In the genomic region with DNA sequence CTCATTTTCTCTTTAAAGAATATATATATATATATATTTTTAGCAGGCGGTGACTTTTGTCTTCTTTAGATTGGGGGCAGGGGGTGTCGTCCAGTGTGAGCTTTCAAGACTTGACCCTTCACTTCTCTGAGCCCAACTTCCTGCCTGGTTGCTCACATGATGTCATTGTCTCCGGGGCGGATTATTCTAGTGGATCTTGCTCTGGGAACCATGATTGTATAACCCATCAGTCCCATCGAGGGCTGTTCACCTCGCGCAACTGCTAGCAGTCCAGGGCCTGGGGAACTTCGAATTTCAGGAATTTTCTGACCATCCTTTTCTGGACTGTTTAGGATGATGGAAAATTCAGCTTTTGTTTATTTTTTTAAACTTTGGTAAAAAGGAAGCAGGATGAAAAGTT, we compare ENCODE assay signal across 8 cellular contexts. TPM values are rescaled to one million over a fixed set of nuclear protein-coding genes. Genes with fewer than 3 reads are reported as not detected.
A peak's percentile ranks its signal among the peaks of the same experiment; 100 is the strongest.
DNase-seq lines count a peak whose midpoint lies in the region; ATAC-seq, FAIRE-seq and TF ChIP-seq lines count a peak whose summit lies in the region.

No MANE protein-coding gene starts in this region.

- no peak for TF ChIP-seq CTCF in breast epithelium (IDR thresholded peaks at IDR 0.05)

- peak overlapping the region; percentile 92 to 98 (median 96) for H3K4me3 Mint-ChIP-seq in immature natural killer cell

- H3K27me3 Mint-ChIP-seq in immature natural killer cell (ENCODE audit: low read depth in 3 of 3), result peaks cover 5 to 16% (median 8%) of the 10 kb centered on the region in 3 donors

- H3K4me2 ChIP-seq in BLaER1 treated with 17β-estradiol and CSF1 and Interleukin-3, amounts not matched to agents 10 nM and 100 nM, result peak overlapping the region; percentile 74 to 97 (median 87)

- peaks cover 54 to 57% of the 10 kb centered on the region in 2 donors for H3K4me1 Mint-ChIP-seq in immature natural killer cell

- no peaks in the 10 kb centered on the region for H3K27me3 ChIP-seq in BLaER1 treated with 17β-estradiol and CSF1 and Interleukin-3, amounts not matched to agents 10 nM and 100 nM
- no peaks in the 10 kb centered on the region for H3K27me3 ChIP-seq in breast epithelium
- no peaks in the 10 kb centered on the region for H3K27me3 ChIP-seq in small intestine (ENCODE audit: control insufficient read depth in 2 of 2, insufficient read depth in 2 of 2, low read length in 2 of 2)

- ATAC-seq in GM18511 (IDR thresholded peaks at IDR 0.05; ENCODE audit: unreplicated experiment), result peak; percentile 46
- ATAC-seq in HG03432 (IDR thresholded peaks at IDR 0.05; ENCODE audit: unreplicated experiment), result peak; percentile 30

- H3K9me3 ChIP-seq in BLaER1 treated with 17β-estradiol and CSF1 and Interleukin-3, amounts not matched to agents 10 nM and 100 nM (replicated peaks in 1 of 11), result no peaks in the 10 kb centered on the region
- no peaks in the 10 kb centered on the region for H3K9me3 ChIP-seq in breast epithelium
- no peaks in the 10 kb centered on the region for H3K9me3 ChIP-seq in small intestine (ENCODE audit: control insufficient read depth, low read depth)

- H3K27ac ChIP-seq in BLaER1 treated with 17β-estradiol and CSF1 and Interleukin-3, amounts not matched to agents 10 nM and 100 nM, result peak overlapping the region; percentile 86 to 98 (median 93)
- H3K27ac ChIP-seq in breast epithelium, result peak overlapping the region; percentile 93 to 96
- peak overlapping the region in 1 of 2 donors; percentile 67 for H3K27ac ChIP-seq in small intestine (ENCODE audit: low read depth in 1 of 2, low read length in 1 of 2)

- no peaks in the 10 kb centered on the region for H3K9me3 Mint-ChIP-seq in immature natural killer cell

- WGBS in small intestine, 3 donors, result 3 to 11% (median 9%) methylated on average over 8 of the region's 8 CpGs

- peak overlapping the region; percentile 86 to 99 (median 94) for H3K4me3 ChIP-seq in BLaER1 treated with 17β-estradiol and CSF1 and Interleukin-3, amounts not matched to agents 10 nM and 100 nM
- H3K4me3 ChIP-seq in breast epithelium (peak overlapping the region; percentile 92 to 99 (median 93)), small intestine (ENCODE audit: low read depth in 1 of 2, low read length in 2 of 2) (peak overlapping the region; percentile 95 to 100)

- no peak for TF ChIP-seq POLR2A in breast epithelium (IDR thresholded peaks at IDR 0.05)

- intact Hi-C loops in breast epithelium (cut with DNase I; ENCODE audit: low total_unique reads), result no loop called here

- peak; percentile 32 for DNase-seq in OCI-M2 (lab: John Stamatoyannopoulos, UW; ENCODE audit: unreplicated experiment)
- peak in 1 of 2 donors; percentile 68 for DNase-seq in breast epithelium (ENCODE audit: low spot score in 2 of 2)
- DNase-seq in immature natural killer cell, result peak in 2 of 3 donors; percentile 32 to 45
- DNase-seq in small intestine, result peak; percentile 80
- DNase-seq in activated CD8-positive, alpha-beta memory T cell treated with anti-CD3 and anti-CD28 coated beads, Interleukin-2, amount 50 U/mL, for 4 hours, result no peak

- H3K9ac ChIP-seq in BLaER1 treated with 17β-estradiol and CSF1 and Interleukin-3, amounts not matched to agents 10 nM and 100 nM, result peak overlapping the region; percentile 91 to 99 (median 96)

- H3K36me3 Mint-ChIP-seq in immature natural killer cell, result peaks cover 0 to 4% (median 0%) of the 10 kb centered on the region in 3 donors

- peaks cover 48 to 82% (median 56%) of the 10 kb centered on the region in 10 experiments for H3K4me1 ChIP-seq in BLaER1 treated with 17β-estradiol and CSF1 and Interleukin-3, amounts not matched to agents 10 nM and 100 nM
- H3K4me1 ChIP-seq in breast epithelium (peaks cover 0 to 10% of the 10 kb centered on the region in 2 donors), small intestine (ENCODE audit: control insufficient read depth in 2 of 2, insufficient read depth in 1 of 2, low read depth in 1 of 2, low read length in 1 of 2) (peaks cover 0 to 17% of the 10 kb centered on the region in 2 donors)

- H4K20me1 ChIP-seq in BLaER1 treated with 17β-estradiol and CSF1 and Interleukin-3, amounts not matched to agents 10 nM and 100 nM, result peaks cover 46 to 59% (median 50%) of the 10 kb centered on the region in 11 experiments

- FAIRE-seq in small intestine (lab: Jason Lieb, UNC), result no peak

- peak overlapping the region; percentile 94 to 98 (median 96) for H3K27ac Mint-ChIP-seq in immature natural killer cell

- peaks cover 0 to 1% (median 0%) of the 10 kb centered on the region in 11 experiments; a peak in 1 of 22 replicates for H3K36me3 ChIP-seq in BLaER1 treated with 17β-estradiol and CSF1 and Interleukin-3, amounts not matched to agents 10 nM and 100 nM
- H3K36me3 ChIP-seq in breast epithelium, result no peaks in the 10 kb centered on the region
- no peaks in the 10 kb centered on the region for H3K36me3 ChIP-seq in small intestine (ENCODE audit: control insufficient read depth in 2 of 2, insufficient read depth in 2 of 2, low read length in 2 of 2)

RNA-seq across cellular contexts. Expression of gene IGF2R, which starts 1.0 kb away (rescaled TPM):
- 100 to 1,000 TPM in 1 of 3 donors, 10 to 100 TPM in 2; 60.4 to 112 (median 81.0) TPM for total RNA-seq in breast epithelium
- polyA plus RNA-seq in immature natural killer cell (10 to 100 TPM; 17.2 to 54.9 (median 21.4) TPM), small intestine (10 to 100 TPM in 1 of 3 donors, 1 to 10 TPM in 2; 4.9 to 23.6 (median 5.9) TPM)
